ENCODE assay signal across 19 cellular contexts in the genomic region with DNA sequence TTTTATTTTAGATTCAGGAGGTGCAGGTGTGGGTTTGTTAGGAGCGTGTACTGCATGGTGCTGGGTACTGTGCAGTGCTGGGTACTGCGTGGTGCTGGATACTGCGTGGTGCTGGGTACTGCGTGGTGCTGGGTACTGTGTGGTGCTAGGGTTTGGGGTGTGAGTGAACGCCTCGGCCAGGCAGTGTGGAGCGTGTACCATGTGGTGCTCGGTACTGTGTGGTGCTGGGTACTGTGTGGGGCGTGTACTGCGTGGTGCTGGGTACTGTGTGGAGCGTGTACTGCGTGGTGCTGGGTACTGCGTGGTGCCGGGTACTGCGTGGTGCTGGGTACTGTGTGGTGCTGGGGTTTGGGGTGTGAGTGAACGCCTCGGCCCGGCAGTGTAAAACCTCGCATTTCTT.
"Had no signal": no experiment of that assay in that cellular context is flagged by ENCODE, and none has a peak within 500 bp of the region (broad histone marks: within the 10 kb centered on the region; RNA-seq: fewer than 3 reads in every experiment).

No MANE protein-coding gene starts in this region.

- H3K4me1 Mint-ChIP-seq: activated T-helper 17 cell treated with anti-CD3 and anti-CD28 coated beads, Interleukin-2, amount 50 U/mL, for 72 hours; endodermal cell had no signal

- H3K27me3 Mint-ChIP-seq: activated T-helper 17 cell treated with anti-CD3 and anti-CD28 coated beads, Interleukin-2, amount 50 U/mL, for 72 hours; stimulated activated naive CD8-positive, alpha-beta T cell treated with anti-CD3 and anti-CD28 coated beads, Interleukin-15, Interleukin-2, amounts not matched to agents 100 ng/mL and 50 ng/mL, for 24 hours had no signal

- H3K36me3 ChIP-seq: WERI-Rb-1 had no signal

- H3K4me1 ChIP-seq: transverse colon had no signal

- H3K9me3 Mint-ChIP-seq: activated T-helper 17 cell treated with anti-CD3 and anti-CD28 coated beads, Interleukin-2, amount 50 U/mL, for 72 hours; brain; endodermal cell; nephron; stimulated activated naive CD8-positive, alpha-beta T cell treated with anti-CD3 and anti-CD28 coated beads, Interleukin-15, Interleukin-2, amounts not matched to agents 100 ng/mL and 50 ng/mL, for 24 hours had no signal

- H3K27ac ChIP-seq: dorsolateral prefrontal cortex, epithelial cell of prostate, suprapubic skin, transverse colon, WERI-Rb-1 had no signal

- ATAC-seq: activated T-helper 17 cell treated with anti-CD3 and anti-CD28 coated beads, Interleukin-2, amount 50 U/mL, for 72 hours had no signal

- H3K27me3 ChIP-seq: dorsolateral prefrontal cortex, suprapubic skin, transverse colon had no signal

- H3K27ac Mint-ChIP-seq: activated T-helper 17 cell treated with anti-CD3 and anti-CD28 coated beads, Interleukin-2, amount 50 U/mL, for 72 hours; brain; endodermal cell; stimulated activated naive CD8-positive, alpha-beta T cell treated with anti-CD3 and anti-CD28 coated beads, Interleukin-15, Interleukin-2, amounts not matched to agents 100 ng/mL and 50 ng/mL, for 24 hours had no signal

- H3K9me3 ChIP-seq: suprapubic skin, transverse colon had no signal

- H3K4me3 ChIP-seq: dorsolateral prefrontal cortex, suprapubic skin, transverse colon had no signal

- H3K4me3 Mint-ChIP-seq: activated T-helper 17 cell treated with anti-CD3 and anti-CD28 coated beads, Interleukin-2, amount 50 U/mL, for 72 hours; brain; endodermal cell; nephron; stimulated activated naive CD8-positive, alpha-beta T cell treated with anti-CD3 and anti-CD28 coated beads, Interleukin-15, Interleukin-2, amounts not matched to agents 100 ng/mL and 50 ng/mL, for 24 hours had no signal

- DNase-seq: activated CD4-positive, alpha-beta T cell treated with anti-CD3 and anti-CD28 coated beads, Interleukin-2, amount 50 U/mL, for 4 hours; activated naive CD4-positive, alpha-beta T cell; anterior cingulate cortex; central memory CD4-positive, alpha-beta T cell; dorsolateral prefrontal cortex; endodermal cell; kidney glomerular epithelial cell; occipital lobe; retina; stimulated activated CD4-positive, alpha-beta T cell treated with anti-CD3 and anti-CD28 coated beads, Interleukin-12 subunit alpha, Interleukin-12 subunit beta, amount 100 ng/mL, for 4 hours; stimulated activated CD4-positive, alpha-beta T cell treated with anti-CD3 and anti-CD28 coated beads, Interleukin-1b, Interleukin-23, amount 100 ng/mL, for 48 hours; transverse colon; WERI-Rb-1 had no signal
